18 cellular contexts compared by ENCODE assay signal in the genomic region with DNA sequence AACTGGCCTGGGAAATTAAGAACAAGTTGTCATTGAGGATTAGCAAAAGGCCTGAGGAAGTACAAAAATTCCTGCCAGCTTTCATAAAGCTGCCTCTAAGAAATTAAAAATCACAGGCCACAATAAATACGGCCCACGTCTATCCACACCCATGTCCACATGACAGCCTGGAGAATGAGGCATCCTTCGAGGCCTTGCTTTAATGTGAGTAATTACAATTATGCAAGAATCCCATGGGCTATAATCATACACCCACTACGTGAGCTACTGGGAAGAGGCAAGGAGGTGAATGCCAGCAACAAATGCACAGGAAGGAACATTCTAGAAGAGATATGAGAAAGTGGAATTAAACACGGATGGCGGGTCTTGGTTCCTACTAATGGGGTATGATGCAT.
A peak's percentile ranks its signal among the peaks of the same experiment; 100 is the strongest.
DNase-seq lines count a peak whose midpoint lies in the region; ATAC-seq and TF ChIP-seq lines count a peak whose summit lies in the region.
"Had no signal": no experiment of that assay in that cellular context is flagged by ENCODE, and none has a peak within 500 bp of the region (broad histone marks: within the 10 kb centered on the region; RNA-seq: fewer than 3 reads in every experiment).

No MANE protein-coding gene starts in this region.

- peak overlapping the region; percentile 48 for H2AFZ ChIP-seq in ACC112 (ENCODE audit: low read length, unreplicated experiment)

- H3K4me1 Mint-ChIP-seq in dendritic cell treated with granulocyte-macrophage colony-stimulating factor and Interleukin-4, amounts not matched to agents 40 ng/mL and 50 ng/mL, for 4 days (ENCODE audit: low read depth) = peaks cover 21% of the 10 kb centered on the region
- H3K4me1 Mint-ChIP-seq: activated B cell treated with CpG ODN at 0.5 μM for 24 hours; activated T-helper 17 cell treated with anti-CD3 and anti-CD28 coated beads, Interleukin-2, amount 50 U/mL, for 72 hours had no signal

- H3K27ac ChIP-seq in ACC112 (ENCODE audit: low read depth, low read length) = no peak overlapping the region
- no peak overlapping the region for H3K27ac ChIP-seq in lung (ENCODE audit: low read depth in 1 of 2, low read length in 1 of 2)
- H3K27ac ChIP-seq: parathyroid adenoma, stomach, uterus had no signal

- H3K4me3 ChIP-seq in ACC112 (ENCODE audit: low read depth, low read length) (no peak overlapping the region), lung (no peak overlapping the region)
- H3K4me3 ChIP-seq: stomach, uterus had no signal

- peaks cover 0 to 4% of the 10 kb centered on the region in 2 donors for H3K9me3 ChIP-seq in lung (ENCODE audit: control insufficient read depth in 2 of 2, insufficient read depth in 1 of 2, low read length in 1 of 2)
- H3K9me3 ChIP-seq: uterus had no signal

- H3K36me3 ChIP-seq in ACC112 (ENCODE audit: insufficient read depth, low read length) = no peaks in the 10 kb centered on the region
- H3K36me3 ChIP-seq in lung (ENCODE audit: control insufficient read depth in 2 of 2, insufficient read depth in 2 of 2, low read length in 2 of 2) = no peaks in the 10 kb centered on the region
- H3K36me3 ChIP-seq: stomach, uterus had no signal

- no peaks in the 10 kb centered on the region for H3K36me3 Mint-ChIP-seq in dendritic cell treated with granulocyte-macrophage colony-stimulating factor and Interleukin-4, amounts not matched to agents 40 ng/mL and 50 ng/mL, for 4 days (ENCODE audit: low read depth)

- no peaks in the 10 kb centered on the region for H3K79me2 ChIP-seq in ACC112 (ENCODE audit: control insufficient read depth, insufficient read depth, low read length, unreplicated experiment)
- H3K79me2 ChIP-seq: parathyroid adenoma had no signal

- H3K27me3 ChIP-seq in ACC112 (ENCODE audit: insufficient read depth, low read length) (no peaks in the 10 kb centered on the region), lung (ENCODE audit: control insufficient read depth, insufficient read depth) (no peaks in the 10 kb centered on the region)
- H3K27me3 ChIP-seq: stomach, uterus had no signal

- TF ChIP-seq CTCF in lung (IDR thresholded peaks at IDR 0.05; ENCODE audit: control extremely low read depth, extremely low read depth) = no peak

- no peaks in the 10 kb centered on the region for H3K27me3 Mint-ChIP-seq in dendritic cell treated with granulocyte-macrophage colony-stimulating factor and Interleukin-4, amounts not matched to agents 40 ng/mL and 50 ng/mL, for 4 days
- H3K27me3 Mint-ChIP-seq: activated T-helper 17 cell treated with anti-CD3 and anti-CD28 coated beads, Interleukin-2, amount 50 U/mL, for 72 hours had no signal

- intact Hi-C loops in dendritic cell treated with granulocyte-macrophage colony-stimulating factor and Interleukin-4, amounts not matched to agents 40 ng/mL and 50 ng/mL, for 4 days (cut with micrococcal nuclease) = no loop called here

- peaks cover 9% of the 10 kb centered on the region for H3K9me3 Mint-ChIP-seq in dendritic cell treated with granulocyte-macrophage colony-stimulating factor and Interleukin-4, amounts not matched to agents 40 ng/mL and 50 ng/mL, for 4 days

- DNase-seq in GM04503 (ENCODE audit: low read depth) = peak; percentile 21
- DNase-seq in lung (ENCODE audit: low spot score) = no peak
- no peak for DNase-seq in AML-193 (lab: John Stamatoyannopoulos, UW)
- no peak for DNase-seq in activated gamma-delta T cell treated with Interleukin-2 at 50 U/mL for 16 hours
- no peak for DNase-seq in SW 1271 (lab: John Stamatoyannopoulos, UW)
- DNase-seq: activated B cell treated with CpG ODN at 0.5 μM for 24 hours, hypothalamus, NCI-H146, NCI-H2227 treated with DMSO at 0.1 percent for 48 hours, stomach, T-helper 1 cell, uterus had no signal

- H3K4me1 ChIP-seq in ACC112 (ENCODE audit: control insufficient read depth, insufficient read depth, low read length, unreplicated experiment) (no peaks in the 10 kb centered on the region), lung (ENCODE audit: control insufficient read depth in 2 of 2, insufficient read depth in 2 of 2, low read length in 2 of 2) (no peaks in the 10 kb centered on the region)
- H3K4me1 ChIP-seq: parathyroid adenoma, stomach, uterus had no signal

- WGBS in lung, 2 donors = 57 to 76% methylated on average over 6 of the region's 6 CpGs

- ATAC-seq in lung (ENCODE audit: insufficient read depth, low FRiP score) = peak; percentile 69
- ATAC-seq in HG02970 (IDR thresholded peaks at IDR 0.05; ENCODE audit: low FRiP score, unreplicated experiment) = no peak
- ATAC-seq: activated T-helper 17 cell treated with anti-CD3 and anti-CD28 coated beads, Interleukin-2, amount 50 U/mL, for 72 hours; HCT116 had no signal

- no peak overlapping the region for H3K4me3 Mint-ChIP-seq in dendritic cell treated with granulocyte-macrophage colony-stimulating factor and Interleukin-4, amounts not matched to agents 40 ng/mL and 50 ng/mL, for 4 days
- H3K4me3 Mint-ChIP-seq: activated B cell treated with CpG ODN at 0.5 μM for 24 hours; activated T-helper 17 cell treated with anti-CD3 and anti-CD28 coated beads, Interleukin-2, amount 50 U/mL, for 72 hours had no signal

- H3K27ac Mint-ChIP-seq in dendritic cell treated with granulocyte-macrophage colony-stimulating factor and Interleukin-4, amounts not matched to agents 40 ng/mL and 50 ng/mL, for 4 days = peak overlapping the region; percentile 59
- H3K27ac Mint-ChIP-seq: activated B cell treated with CpG ODN at 0.5 μM for 24 hours; activated T-helper 17 cell treated with anti-CD3 and anti-CD28 coated beads, Interleukin-2, amount 50 U/mL, for 72 hours had no signal
